ENCODE assay signal across 8 cellular contexts in the genomic region with DNA sequence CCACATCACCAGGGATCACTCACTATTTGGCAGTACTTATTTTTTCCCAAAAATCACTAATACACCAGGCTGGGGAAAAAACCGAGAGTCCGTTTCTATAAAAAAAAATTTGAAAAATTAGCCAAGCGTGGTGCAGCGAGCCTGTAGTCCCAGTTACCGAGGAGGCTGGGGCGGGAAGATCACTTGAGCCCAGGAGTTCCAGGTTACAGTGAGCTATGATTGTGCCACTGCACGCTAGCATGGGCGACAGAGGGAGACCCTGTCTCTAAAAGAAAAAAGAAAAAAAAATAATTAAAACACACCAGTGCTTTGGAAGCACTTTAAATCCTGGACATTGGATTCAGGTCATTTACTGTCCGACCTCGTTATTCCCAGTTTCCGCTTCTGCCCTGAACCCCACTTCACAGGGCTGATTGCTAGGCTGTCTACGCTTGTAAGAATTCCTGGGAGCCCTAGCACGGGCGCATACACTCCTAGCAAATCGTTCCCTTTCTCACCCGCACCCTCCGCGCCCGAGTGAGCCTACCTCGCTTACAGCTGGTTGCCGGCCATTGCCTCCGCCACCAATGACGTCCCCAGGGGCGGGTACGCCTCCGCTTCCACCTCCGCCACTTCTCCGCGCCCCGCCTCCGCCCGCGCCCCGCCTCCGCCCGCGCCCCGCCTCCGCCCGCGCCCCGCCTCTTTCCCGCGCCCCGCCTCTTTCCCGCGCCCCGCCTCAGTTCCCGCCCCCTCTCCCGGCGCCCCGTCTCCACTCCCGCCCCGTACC. TPM values are rescaled to one million over a fixed set of nuclear protein-coding genes. Genes with fewer than 3 reads are reported as not detected.
DNase-seq lines count a peak whose midpoint lies in the region; ATAC-seq and TF ChIP-seq lines count a peak whose summit lies in the region.

A gene (minus strand): TSS at position 571 of the 766 bp plus-strand sequence. CDS start 5,950 bp downstream, outside the sequence.

- ATAC-seq in GM21381 (IDR thresholded peaks at IDR 0.05; ENCODE audit: unreplicated experiment) = peak; percentile 49
- peak; percentile 19 for ATAC-seq in HG03575 (IDR thresholded peaks at IDR 0.05; ENCODE audit: extremely low read depth, insufficient number of reproducible peaks, low FRiP score, unreplicated experiment)

- intact Hi-C loops in lower leg skin (cut with DNase I; ENCODE audit: low total_unique reads) = no loop called here

- 0 to 2% methylated on average over 24 to 54 of the region's 54 CpGs for WGBS in lower leg skin, 2 donors

- H3K4me3 ChIP-seq in choroid plexus epithelial cell (ENCODE audit: low read depth, low read length) (peak within 1 kb of the TSS; percentile 95), lower leg skin (ENCODE audit: low read depth, poor library complexity, severe bottlenecking) (peak within 1 kb of the TSS; percentile 97)

- TF ChIP-seq CTCF in choroid plexus epithelial cell (conservative IDR thresholded peaks at IDR 0.05; ENCODE audit: low read depth, low read length) (no peak), lower leg skin (IDR thresholded peaks at IDR 0.05) (no peak)

- DNase-seq in DMS79 (lab: John Stamatoyannopoulos, UW) (peak; percentile 94), OCI-M2 (lab: John Stamatoyannopoulos, UW; ENCODE audit: unreplicated experiment) (peak; percentile 90), choroid plexus epithelial cell (ENCODE audit: low read depth) (no peak), lower leg skin (ENCODE audit: low spot score in 2 of 2) (peak in 1 of 2 donors; percentile 100), COLO829 (ENCODE audit: low spot score) (no peak)

- peak within 1 kb of the TSS; percentile 57 for H3K27ac ChIP-seq in temporal lobe (ENCODE audit: low read depth, low read length)

- TF ChIP-seq POLR2A in lower leg skin (IDR thresholded peaks at IDR 0.05) = no peak

RNA-seq across cellular contexts. Expression of the gene that starts here (rescaled TPM):
- 10 to 100 TPM in 1 of 4 donors, 1 to 10 TPM in 3; 6.1 to 10.8 (median 8.8) TPM for total RNA-seq in lower leg skin
- 4.2 TPM for total RNA-seq in temporal lobe

Comparison
In these comparisons a context has a peak if more than half of its experiments do, and no peak if none do; other contexts are left out.
1. DNase-seq: peak in DMS79 (single experiment) and OCI-M2 (single experiment); none in choroid plexus epithelial cell (single experiment) and COLO829 (single experiment).